In genomic region chr5:90472783-90473182, GRCh38 we compare ENCODE assay signal across 8 cellular contexts. TPM values are rescaled to one million over a fixed set of nuclear protein-coding genes. Genes with fewer than 3 reads are reported as not detected.
A peak's percentile ranks its signal among the peaks of the same experiment; 100 is the strongest.
DNase-seq lines count a peak whose midpoint lies in the region; ATAC-seq and TF ChIP-seq lines count a peak whose summit lies in the region.

No MANE protein-coding gene starts in this region.

- peaks cover 20% of the 10 kb centered on the region for H3K36me3 ChIP-seq in BLaER1

- H3K9me3 ChIP-seq in BLaER1: peaks cover 4% of the 10 kb centered on the region; the same call in 1 of the 2 replicates

- H3K4me3 ChIP-seq in BLaER1 (peak overlapping the region; percentile 90), choroid plexus epithelial cell (ENCODE audit: low read depth, low read length) (peak overlapping the region; percentile 72)
- peak overlapping the region; percentile 92 for H3K4me3 ChIP-seq in Jurkat, Clone E6-1 (ENCODE audit: low read length)

- H3K4me1 ChIP-seq in BLaER1: peaks cover 35% of the 10 kb centered on the region

- H3K36me3 Mint-ChIP-seq in naive thymus-derived CD8-positive, alpha-beta T cell: peaks cover 24 to 38% (median 38%) of the 10 kb centered on the region in 3 donors

- no peaks in the 10 kb centered on the region for H4K20me1 ChIP-seq in BLaER1

- peak overlapping the region in 8 of 10 donors; percentile 71 to 98 (median 96) for H3K27ac Mint-ChIP-seq in naive thymus-derived CD8-positive, alpha-beta T cell

- H3K4me1 Mint-ChIP-seq in naive thymus-derived CD8-positive, alpha-beta T cell: peaks cover 23 to 43% (median 35%) of the 10 kb centered on the region in 4 donors

- no peaks in the 10 kb centered on the region for H3K27me3 Mint-ChIP-seq in naive thymus-derived CD8-positive, alpha-beta T cell

- POLR2A ChIA-PET in naive thymus-derived CD8-positive, alpha-beta T cell (lab: Charles Lee): interaction anchor here (0.7 to 3.5 kb wide), 4 partner anchors 22 to 908 kb away, joined by 3 to 69 read pairs (median 27); partner anchors contain the start of genes CETN3 and LYSMD3

- no peak for DNase-seq in Jurkat, Clone E6-1 (ENCODE audit: low read depth, low spot score)
- DNase-seq in choroid plexus epithelial cell (ENCODE audit: low read depth): no peak
- no peak for DNase-seq in naive thymus-derived CD8-positive, alpha-beta T cell
- DNase-seq in stimulated activated CD4-positive, alpha-beta T cell treated with anti-CD3 and anti-CD28 coated beads, Interleukin-4, amount 100 ng/mL, for 1 hour: no peak
- DNase-seq in DMS 273 (lab: John Stamatoyannopoulos, UW; ENCODE audit: unreplicated experiment): no peak

- peaks cover 0 to 34% (median 22%) of the 10 kb centered on the region in 9 donors for H3K9me3 Mint-ChIP-seq in naive thymus-derived CD8-positive, alpha-beta T cell

- peak overlapping the region; percentile 92 to 99 (median 98) for H3K4me3 Mint-ChIP-seq in naive thymus-derived CD8-positive, alpha-beta T cell

- no peak for TF ChIP-seq CTCF in choroid plexus epithelial cell (conservative IDR thresholded peaks at IDR 0.05; ENCODE audit: low read depth, low read length)

- no peak overlapping the region for H3K27ac ChIP-seq in BLaER1

- no peak for ATAC-seq in naive thymus-derived CD8-positive, alpha-beta T cell
- ATAC-seq in GM18858 (IDR thresholded peaks at IDR 0.05; ENCODE audit: unreplicated experiment) (no peak), GM21619 (IDR thresholded peaks at IDR 0.05; ENCODE audit: unreplicated experiment) (no peak)

- H3K27me3 ChIP-seq in BLaER1: no peaks in the 10 kb centered on the region

- peak overlapping the region; percentile 89; the same call in 1 of the 2 replicates for H3K9ac ChIP-seq in BLaER1

- peak overlapping the region; percentile 83 for H3K4me2 ChIP-seq in BLaER1

RNA-seq across cellular contexts. Expression of gene MBLAC2, which starts 1.8 kb away (rescaled TPM):
- 5.3 TPM for polyA plus RNA-seq in Jurkat, Clone E6-1 (2012; ENCODE audit: insufficient read depth, insufficient read length)
- 10 to 100 TPM; 15.7 to 15.8 TPM for total RNA-seq in naive thymus-derived CD8-positive, alpha-beta T cell
- 1 to 10 TPM; 4.7 to 5.7 (median 5.3) TPM for polyA plus RNA-seq in naive thymus-derived CD8-positive, alpha-beta T cell

RNA-seq across cellular contexts. Expression of gene POLR3G, which starts 1.9 kb away (rescaled TPM):
- 42.3 TPM for polyA plus RNA-seq in Jurkat, Clone E6-1 (2012; ENCODE audit: insufficient read depth, insufficient read length)
- 1 to 10 TPM; 3.2 TPM for total RNA-seq in naive thymus-derived CD8-positive, alpha-beta T cell
- polyA plus RNA-seq in naive thymus-derived CD8-positive, alpha-beta T cell: 1 to 10 TPM; 1.9 to 2.8 (median 2.1) TPM

RNA-seq across cellular contexts. Expression of gene LYSMD3, which starts 56.6 kb away (rescaled TPM):
- 14.4 TPM for polyA plus RNA-seq in Jurkat, Clone E6-1 (2012; ENCODE audit: insufficient read depth, insufficient read length)
- 10 to 100 TPM; 25.1 to 26.9 TPM for total RNA-seq in naive thymus-derived CD8-positive, alpha-beta T cell
- 1 to 10 TPM; 6.6 to 8.4 (median 7.1) TPM for polyA plus RNA-seq in naive thymus-derived CD8-positive, alpha-beta T cell
